1 cellular context compared by ENCODE assay signal in genomic region chr19:35716735-35716984, GRCh38.
TF ChIP-seq lines count a peak whose summit lies in the region.

No MANE protein-coding gene starts in this region.

TF ChIP-seq in K562, 482 proteins besides CTCF, POLR2A, EP300 and RAD21 (continued from another document and continues in another):
- TF ChIP-seq CHAMP1 (IDR thresholded peaks at IDR 0.05) = no peak
- peak; percentile 84; the same call in 1 of the 2 replicates for TF ChIP-seq KAT7 (CRISPR knock-in tag; IDR thresholded peaks at IDR 0.05; ENCODE audit: borderline replicate concordance)
- no peak for TF ChIP-seq ZNF764 (CRISPR knock-in tag; IDR thresholded peaks at IDR 0.05; ENCODE audit: low read depth)
- no peak for TF ChIP-seq YY1 (IDR thresholded peaks at IDR 0.05; ENCODE audit: borderline replicate concordance in 1 of 3, control insufficient read depth in 1 of 3, extremely low read depth in 1 of 3, insufficient read depth in 3 of 3, insufficient read length in 1 of 3, insufficient replicate concordance in 2 of 3, low read depth in 1 of 3, low read length in 2 of 3)
- no peak for TF ChIP-seq RBM34 (IDR thresholded peaks at IDR 0.05; ENCODE audit: borderline replicate concordance, insufficient read depth, low read length)
- no peak for TF ChIP-seq E2F6 (IDR thresholded peaks at IDR 0.05; ENCODE audit: borderline replicate concordance in 1 of 2, extremely low read depth in 1 of 2, insufficient read depth in 1 of 2, insufficient read length in 1 of 2, low read depth in 1 of 2, low read length in 1 of 2, poor library complexity in 1 of 2, severe bottlenecking in 1 of 2)
- TF ChIP-seq PRMT5 (CRISPR knock-in tag; IDR thresholded peaks at IDR 0.05) = no peak
- TF ChIP-seq SREBF2 (CRISPR knock-in tag; IDR thresholded peaks at IDR 0.05) = no peak
- TF ChIP-seq ZNF280A (IDR thresholded peaks at IDR 0.05; ENCODE audit: low read depth, partially characterized antibody) = no peak
- TF ChIP-seq TCF7L2 (IDR thresholded peaks at IDR 0.05; ENCODE audit: low read depth, low read length) = no peak
- TF ChIP-seq FOXJ3 (CRISPR knock-in tag; IDR thresholded peaks at IDR 0.05) = no peak
- TF ChIP-seq CHD1 (IDR thresholded peaks at IDR 0.05; ENCODE audit: low read length) = no peak
- TF ChIP-seq VEZF1 (CRISPR knock-in tag; IDR thresholded peaks at IDR 0.05) = no peak
- TF ChIP-seq MGA (IDR thresholded peaks at IDR 0.05) = peak; percentile 72; the same call in 1 of the 2 replicates
- TF ChIP-seq NR2C1 (IDR thresholded peaks at IDR 0.05) = no peak
- TF ChIP-seq NR2C1 (tag; IDR thresholded peaks at IDR 0.05) = 0 out of 2 replicates have a peak, but pooled peaks have one; percentile 45
- TF ChIP-seq ESRRA (IDR thresholded peaks at IDR 0.05; ENCODE audit: borderline replicate concordance, low read depth) = 0 out of 2 replicates have a peak, but pooled peaks have one; percentile 34
- no peak for TF ChIP-seq ZNF146 (CRISPR knock-in tag; IDR thresholded peaks at IDR 0.05; ENCODE audit: unreplicated experiment)
- peak; percentile 58; the same call in 1 of the 2 replicates for TF ChIP-seq GABPB1 (CRISPR knock-in tag; IDR thresholded peaks at IDR 0.05)
- no peak for TF ChIP-seq STAT5B (CRISPR knock-in tag; IDR thresholded peaks at IDR 0.05)
- no peak for TF ChIP-seq PHF20 (IDR thresholded peaks at IDR 0.05; ENCODE audit: partially characterized antibody)
- TF ChIP-seq ZBTB17 (CRISPR knock-in tag; IDR thresholded peaks at IDR 0.05) = peak; percentile 77; the same call in 1 of the 2 replicates
- no peak for TF ChIP-seq TCFL5 (CRISPR knock-in tag; conservative IDR thresholded peaks at IDR 0.05)
- TF ChIP-seq ZBED1 (IDR thresholded peaks at IDR 0.05) = no peak
- no peak for TF ChIP-seq ZNF586 (CRISPR knock-in tag; conservative IDR thresholded peaks at IDR 0.05)
- TF ChIP-seq BRF2 (IDR thresholded peaks at IDR 0.05; ENCODE audit: borderline replicate concordance, insufficient read depth, insufficient read length) = no peak
- no peak for TF ChIP-seq ZNF133 (CRISPR knock-in tag; IDR thresholded peaks at IDR 0.05)
